ENCODE assay signal across 8 cellular contexts in genomic region chr2:222860740-222861410, GRCh38. TPM values are rescaled to one million over a fixed set of nuclear protein-coding genes. Genes with fewer than 3 reads are reported as not detected.
DNase-seq lines count a peak whose midpoint lies in the region; ATAC-seq and TF ChIP-seq lines count a peak whose summit lies in the region.

TSS of gene ACSL3 (plus strand) at chr2:222861036. CDS start at chr2:222908773, 47,737 bp downstream.

- peak; percentile 47 for TF ChIP-seq CTCF in chondrocyte (IDR thresholded peaks at IDR 0.05)

- H3K4me1 Mint-ChIP-seq in activated CD4-positive, alpha-beta T cell treated with anti-CD3 and anti-CD28 coated beads for 36 hours: peaks cover 9% of the 10 kb centered on the region
- peaks cover 8% of the 10 kb centered on the region for H3K4me1 Mint-ChIP-seq in chondrocyte (ENCODE audit: low read depth)

- no peaks in the 10 kb centered on the region for H3K9me3 Mint-ChIP-seq in activated CD4-positive, alpha-beta T cell treated with anti-CD3 and anti-CD28 coated beads for 36 hours (ENCODE audit: low read depth)
- no peaks in the 10 kb centered on the region for H3K9me3 Mint-ChIP-seq in chondrocyte (ENCODE audit: low read depth)

- intact Hi-C loops in activated CD4-positive, alpha-beta T cell treated with anti-CD3 and anti-CD28 coated beads for 36 hours (cut with DNase I, micrococcal nuclease): loop anchor here (1.0 to 5.0 kb wide), 8 partner anchors 42 to 1081 kb away; partner anchors contain the start of genes FARSB (in 1 of the 2) and SGPP2 (in 1 of the 2)

- CTCF ChIA-PET in activated CD4-positive, alpha-beta T cell treated with anti-CD3 and anti-CD28 coated beads for 36 hours (lab: Charles Lee): interaction anchor here (0.6 to 1.3 kb wide), 2 partner anchors 153 to 170 kb away, joined by 3 to 4 read pairs; no protein-coding TSS in a partner anchor

- TF ChIP-seq POLR2A in GM19099 (IDR thresholded peaks at IDR 0.05; ENCODE audit: extremely low read depth, insufficient read length, low read depth): peak; percentile 99

- peak; percentile 95 for ATAC-seq in HG03378 (IDR thresholded peaks at IDR 0.05; ENCODE audit: unreplicated experiment)
- peak; percentile 100 for ATAC-seq in activated CD4-positive, alpha-beta T cell treated with anti-CD3 and anti-CD28 coated beads for 36 hours

- H3K27me3 Mint-ChIP-seq in activated CD4-positive, alpha-beta T cell treated with anti-CD3 and anti-CD28 coated beads for 36 hours: peaks cover 4% of the 10 kb centered on the region
- no peaks in the 10 kb centered on the region for H3K27me3 Mint-ChIP-seq in chondrocyte (ENCODE audit: low read depth)

- peak within 1 kb of the TSS; percentile 67 for H3K4me3 Mint-ChIP-seq in activated CD4-positive, alpha-beta T cell treated with anti-CD3 and anti-CD28 coated beads for 36 hours
- peak within 1 kb of the TSS; percentile 68 for H3K4me3 Mint-ChIP-seq in chondrocyte (ENCODE audit: unreplicated experiment)

- H3K27ac Mint-ChIP-seq in activated CD4-positive, alpha-beta T cell treated with anti-CD3 and anti-CD28 coated beads for 36 hours: peak within 1 kb of the TSS; percentile 91
- peak within 1 kb of the TSS; percentile 72 for H3K27ac Mint-ChIP-seq in chondrocyte (ENCODE audit: unreplicated experiment)

- peaks cover 3% of the 10 kb centered on the region for H3K36me3 Mint-ChIP-seq in activated CD4-positive, alpha-beta T cell treated with anti-CD3 and anti-CD28 coated beads for 36 hours (ENCODE audit: low read depth)
- H3K36me3 Mint-ChIP-seq in chondrocyte (ENCODE audit: low read depth): no peaks in the 10 kb centered on the region

- DNase-seq in AML-193 (lab: John Stamatoyannopoulos, UW) (peak; percentile 73 to 75), NCI-H524 (lab: John Stamatoyannopoulos, UW) (peak; percentile 86 to 93), chondrocyte (ENCODE audit: low spot score) (peak; percentile 98), kidney glomerular epithelial cell (lab: John Stamatoyannopoulos, UW) (peak; percentile 83)
- peak; percentile 97 for DNase-seq in activated CD4-positive, alpha-beta T cell treated with anti-CD3 and anti-CD28 coated beads for 36 hours
- DNase-seq in stimulated activated CD4-positive, alpha-beta T cell treated with anti-CD3 and anti-CD28 coated beads, Interleukin-15, amount 100 ng/mL, for 48 hours (ENCODE audit: low read depth in 2 of 2): peak; percentile 89 to 91

- POLR2A ChIA-PET in activated CD4-positive, alpha-beta T cell treated with anti-CD3 and anti-CD28 coated beads for 36 hours (lab: Charles Lee): interaction anchor here (0.7 kb wide), 1 partner anchor 71 kb away, joined by 3 read pairs; no protein-coding TSS in a partner anchor

RNA-seq across cellular contexts. Expression of gene ACSL3, which starts in this region (rescaled TPM):
- 10 to 100 TPM; 46.2 to 48.8 TPM for total RNA-seq in activated CD4-positive, alpha-beta T cell treated with anti-CD3 and anti-CD28 coated beads for 36 hours
- total RNA-seq in chondrocyte: 88.4 to 115 TPM (median 107 TPM) in 3 replicates

Comparison
In these comparisons a context has a peak if more than half of its experiments do, and no peak if none do; other contexts are left out.
1. Peak in every context shown above with its lines: DNase-seq and ATAC-seq.